ENCODE assay signal across 9 cellular contexts in genomic region chr22:39014723-39015121, GRCh38. TPM values are rescaled to one million over a fixed set of nuclear protein-coding genes. Genes with fewer than 3 reads are reported as not detected.
DNase-seq lines count a peak whose midpoint lies in the region; ATAC-seq and TF ChIP-seq lines count a peak whose summit lies in the region.
"Not testable (repeated sequence)": the region's sequence is repeated elsewhere in the genome, so short reads cannot be mapped to it uniquely, and the experiment has no call there.
"Had no signal": no experiment of that assay in that cellular context is flagged by ENCODE, and none has a peak within 500 bp of the region (broad histone marks: within the 10 kb centered on the region; RNA-seq: fewer than 3 reads in every experiment).

No MANE protein-coding gene starts in this region.

- H3K27ac ChIP-seq in HUES64 (ENCODE audit: low read depth, low read length) (peak overlapping the region; percentile 59; the same call in 1 of the 2 replicates), neutrophil (peak overlapping the region; percentile 79)

- DNase-seq in CD14-positive monocyte (ENCODE audit: low spot score); T-helper 17 cell; activated naive CD8-positive, alpha-beta T cell treated with anti-CD3 and anti-CD28 coated beads, Interleukin-2, amount 50 U/mL, for 24 hours; epithelial cell of proximal tubule (ENCODE audit: low read depth); left colon; stimulated activated naive CD8-positive, alpha-beta T cell treated with anti-CD3 and anti-CD28 coated beads, Interleukin-15, amount 100 ng/mL, for 72 hours: not testable (repeated sequence)

- H3K9me3 ChIP-seq in HUES64 (ENCODE audit: insufficient read depth, low read depth, low read length); T-helper 17 cell (ENCODE audit: control insufficient read depth, low read length, poor library complexity, severe bottlenecking); neutrophil: not testable (repeated sequence)

- H3K27me3 ChIP-seq in HUES64 (ENCODE audit: insufficient read depth, low read length); neutrophil: not testable (repeated sequence)

- 78% methylated on average over 5 of the region's 6 CpGs for WGBS in HUES64

- H3K4me1 ChIP-seq in HUES64 (ENCODE audit: insufficient read depth, low read length) (peaks cover 34% of the 10 kb centered on the region), neutrophil (ENCODE audit: control insufficient read depth in 1 of 2, insufficient read depth in 1 of 2, low read depth in 1 of 2, low read length in 1 of 2) (peaks cover 13 to 20% of the 10 kb centered on the region in 2 experiments)

- ATAC-seq in T-helper 17 cell: not testable (repeated sequence)
- ATAC-seq in activated naive CD8-positive, alpha-beta T cell treated with anti-CD3 and anti-CD28 coated beads, Interleukin-2, amount 50 U/mL, for 24 hours: peak; percentile 47
- ATAC-seq in left colon: peak; percentile 12
- peak; percentile 33 for ATAC-seq in stimulated activated naive CD8-positive, alpha-beta T cell treated with anti-CD3 and anti-CD28 coated beads, Interleukin-15, amount 100 ng/mL, for 72 hours

- H3K36me3 Mint-ChIP-seq in CD14-positive monocyte: peaks cover 16 to 31% of the 10 kb centered on the region in 2 donors
- H3K36me3 Mint-ChIP-seq in T-helper 17 cell (ENCODE audit: low read depth); activated naive CD8-positive, alpha-beta T cell treated with anti-CD3 and anti-CD28 coated beads, Interleukin-2, amount 50 U/mL, for 24 hours (ENCODE audit: low read depth): not testable (repeated sequence)

- intact Hi-C loops in CD14-positive monocyte (cut with micrococcal nuclease): loop anchor here in 1 of 2 donors (10.0 kb wide), 1 partner anchor 100 kb away; no protein-coding TSS in a partner anchor
- intact Hi-C loops in left colon (cut with DNase I, micrococcal nuclease): not testable (repeated sequence)

- not testable (repeated sequence) for H3K36me3 ChIP-seq in HUES64 (ENCODE audit: insufficient read depth, low read length); neutrophil

- not testable (repeated sequence) for H3K9ac ChIP-seq in HUES64 (ENCODE audit: low read depth, low read length)

- H3K9me3 Mint-ChIP-seq in CD14-positive monocyte; activated naive CD8-positive, alpha-beta T cell treated with anti-CD3 and anti-CD28 coated beads, Interleukin-2, amount 50 U/mL, for 24 hours; stimulated activated naive CD8-positive, alpha-beta T cell treated with anti-CD3 and anti-CD28 coated beads, Interleukin-15, amount 100 ng/mL, for 72 hours: not testable (repeated sequence)

- H3K4me3 Mint-ChIP-seq in CD14-positive monocyte: peak overlapping the region; percentile 86 to 93
- peak overlapping the region; percentile 98 for H3K4me3 Mint-ChIP-seq in T-helper 17 cell
- H3K4me3 Mint-ChIP-seq in activated naive CD8-positive, alpha-beta T cell treated with anti-CD3 and anti-CD28 coated beads, Interleukin-2, amount 50 U/mL, for 24 hours: peak overlapping the region; percentile 95
- peak overlapping the region; percentile 99 for H3K4me3 Mint-ChIP-seq in stimulated activated naive CD8-positive, alpha-beta T cell treated with anti-CD3 and anti-CD28 coated beads, Interleukin-15, amount 100 ng/mL, for 72 hours

- not testable (repeated sequence) for TF ChIP-seq CTCF in CD14-positive monocyte (IDR thresholded peaks at IDR 0.05); epithelial cell of proximal tubule (conservative IDR thresholded peaks at IDR 0.05; ENCODE audit: low read depth, low read length); neutrophil (IDR thresholded peaks at IDR 0.05)

- H3K4me3 ChIP-seq in HUES64 (ENCODE audit: low read length) (peak overlapping the region; percentile 36), epithelial cell of proximal tubule (ENCODE audit: low read depth, low read length) (peak overlapping the region; percentile 62), neutrophil (ENCODE audit: low read depth in 1 of 2, low read length in 1 of 2) (peak overlapping the region; percentile 46 to 55)

- H3K27ac Mint-ChIP-seq in CD14-positive monocyte (peak overlapping the region; percentile 82 to 94 (median 91)), T-helper 17 cell (peak overlapping the region; percentile 94)
- peak overlapping the region; percentile 94 for H3K27ac Mint-ChIP-seq in activated naive CD8-positive, alpha-beta T cell treated with anti-CD3 and anti-CD28 coated beads, Interleukin-2, amount 50 U/mL, for 24 hours
- peak overlapping the region; percentile 93 to 97 for H3K27ac Mint-ChIP-seq in stimulated activated naive CD8-positive, alpha-beta T cell treated with anti-CD3 and anti-CD28 coated beads, Interleukin-15, amount 100 ng/mL, for 72 hours

- H3K4me1 Mint-ChIP-seq in CD14-positive monocyte (peaks cover 20% of the 10 kb centered on the region), T-helper 17 cell (peaks cover 37% of the 10 kb centered on the region)
- H3K4me1 Mint-ChIP-seq in activated naive CD8-positive, alpha-beta T cell treated with anti-CD3 and anti-CD28 coated beads, Interleukin-2, amount 50 U/mL, for 24 hours: peaks cover 41% of the 10 kb centered on the region
- peaks cover 50% of the 10 kb centered on the region for H3K4me1 Mint-ChIP-seq in stimulated activated naive CD8-positive, alpha-beta T cell treated with anti-CD3 and anti-CD28 coated beads, Interleukin-15, amount 100 ng/mL, for 72 hours

- H3K27me3 Mint-ChIP-seq in CD14-positive monocyte (ENCODE audit: low read depth in 3 of 3); T-helper 17 cell; activated naive CD8-positive, alpha-beta T cell treated with anti-CD3 and anti-CD28 coated beads, Interleukin-2, amount 50 U/mL, for 24 hours; stimulated activated naive CD8-positive, alpha-beta T cell treated with anti-CD3 and anti-CD28 coated beads, Interleukin-15, amount 100 ng/mL, for 72 hours: not testable (repeated sequence)

RNA-seq across cellular contexts. Expression of gene APOBEC3C, which starts 0.7 kb away (rescaled TPM):
- 10 to 100 TPM; 69.4 to 86.3 TPM for polyA plus RNA-seq in CD14-positive monocyte
- polyA plus RNA-seq in HUES64 (2013, experiment 1 of 2): 15.7 TPM
- polyA plus RNA-seq in HUES64 (2013, experiment 2 of 2): 20.2 TPM
- 10 to 100 TPM; 35.9 to 39.8 TPM for total RNA-seq in T-helper 17 cell
- total RNA-seq in epithelial cell of proximal tubule: 15.6 and 18.5 TPM in 2 replicates
- 10 to 100 TPM; 19.9 to 37.7 TPM for total RNA-seq in left colon

RNA-seq across cellular contexts. Expression of gene APOBEC3D, which starts 6.2 kb away (rescaled TPM):
- 1 to 10 TPM; 1.7 to 2.0 TPM for polyA plus RNA-seq in CD14-positive monocyte
- polyA plus RNA-seq in HUES64 (2013, experiment 1 of 2): 2.1 TPM
- 5.2 TPM for polyA plus RNA-seq in HUES64 (2013, experiment 2 of 2)
- total RNA-seq in T-helper 17 cell: 10 to 100 TPM; 12.2 to 17.6 TPM
- 0.46 and 0.58 TPM in 2 replicates for total RNA-seq in epithelial cell of proximal tubule
- total RNA-seq in left colon: 1 to 10 TPM; 3.6 to 7.2 TPM

RNA-seq across cellular contexts. Expression of gene APOBEC3F, which starts 25.9 kb away (rescaled TPM):
- 1 to 10 TPM; 4.4 to 8.0 TPM for polyA plus RNA-seq in CD14-positive monocyte
- polyA plus RNA-seq in HUES64 (2013, experiment 1 of 2): 2.4 TPM
- 4.2 TPM for polyA plus RNA-seq in HUES64 (2013, experiment 2 of 2)
- total RNA-seq in T-helper 17 cell (10 to 100 TPM; 11.7 to 13.5 TPM), epithelial cell of proximal tubule (1.7 and 8.5 TPM in 2 replicates), left colon (1 to 10 TPM; 6.3 to 6.6 TPM)

RNA-seq across cellular contexts. Expression of gene APOBEC3B, which starts 32.6 kb away (rescaled TPM):
- polyA plus RNA-seq in CD14-positive monocyte: 10 to 100 TPM in 1 of 2 donors, under 1 TPM in 1; 0.40 to 12.6 TPM
- 21.8 TPM for polyA plus RNA-seq in HUES64 (2013, experiment 1 of 2)
- 22.9 TPM for polyA plus RNA-seq in HUES64 (2013, experiment 2 of 2)
- total RNA-seq in T-helper 17 cell (1 to 10 TPM; 1.2 to 1.5 TPM), epithelial cell of proximal tubule (67.3 and 68.1 TPM in 2 replicates), left colon (10 to 100 TPM in 1 of 2 donors, 1 to 10 TPM in 1; 8.2 to 34.3 TPM)
- total RNA-seq: temporal lobe had no signal

RNA-seq across cellular contexts. Expression of gene APOBEC3A, which starts 57.3 kb away (rescaled TPM):
- 100 to 1,000 TPM; 233 to 247 TPM for polyA plus RNA-seq in CD14-positive monocyte
- not detected for polyA plus RNA-seq in HUES64 (2013, experiment 1 of 2)
- polyA plus RNA-seq in HUES64 (2013, experiment 2 of 2): not detected
- total RNA-seq in T-helper 17 cell: 1 to 10 TPM in 1 of 2 donors, under 1 TPM in 1; 0.70 to 4.1 TPM
- total RNA-seq in epithelial cell of proximal tubule: 0.12 and 0.43 TPM in 2 replicates
- 1 to 10 TPM; 1.4 to 2.2 TPM for total RNA-seq in left colon
